Comparison of ENCODE assay signal across 14 cellular contexts in the genomic region with DNA sequence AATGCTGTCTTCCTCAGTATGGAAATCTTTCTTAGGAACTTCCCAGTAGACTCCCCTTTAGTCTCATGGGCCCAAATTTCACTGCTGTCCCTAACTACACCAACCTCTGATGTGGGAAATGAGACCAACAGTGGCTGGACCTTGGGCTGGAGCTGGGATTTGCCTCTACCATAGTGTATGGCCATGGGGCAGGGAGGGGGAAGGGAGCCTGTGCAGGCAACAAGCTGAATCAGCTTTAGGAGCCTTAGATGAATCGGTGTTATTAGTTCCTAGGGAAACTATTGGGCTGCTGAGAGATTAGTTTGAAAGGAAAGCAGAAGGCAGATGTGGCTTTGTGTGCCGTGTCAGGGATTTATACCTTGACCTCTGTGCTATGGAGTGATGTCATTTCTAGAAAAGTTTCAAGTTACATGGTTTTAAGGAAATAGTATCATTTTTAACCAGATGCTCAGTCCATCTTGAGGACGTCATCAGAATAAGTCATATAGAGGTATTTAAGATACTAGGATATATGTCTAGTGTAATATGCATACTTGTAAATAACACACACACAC. TPM values are rescaled to one million over a fixed set of nuclear protein-coding genes. Genes with fewer than 3 reads are reported as not detected.
DNase-seq lines count a peak whose midpoint lies in the region; ATAC-seq and TF ChIP-seq lines count a peak whose summit lies in the region.
"Had no signal": no experiment of that assay in that cellular context is flagged by ENCODE, and none has a peak within 500 bp of the region (broad histone marks: within the 10 kb centered on the region; RNA-seq: fewer than 3 reads in every experiment).

No MANE protein-coding gene starts in this region.

- H3K27me3 ChIP-seq in hepatocyte (no peaks in the 10 kb centered on the region), stomach (peaks cover 0 to 1% (median 0%) of the 10 kb centered on the region in 3 donors)
- H3K27me3 ChIP-seq: heart right ventricle, Peyer's patch had no signal

- no peaks in the 10 kb centered on the region for H3K27me3 Mint-ChIP-seq in WTC11 (ENCODE audit: low read depth)

- TF ChIP-seq CTCF in WTC11 (IDR thresholded peaks at IDR 0.05) (no peak), hepatocyte (IDR thresholded peaks at IDR 0.05; ENCODE audit: poor library complexity) (no peak), retinal pigment epithelial cell (conservative IDR thresholded peaks at IDR 0.05; ENCODE audit: low read depth, low read length) (no peak), stomach (IDR thresholded peaks at IDR 0.05) (no peak)

- WGBS in hepatocyte (ENCODE audit: low lambda C conversion rate, missing lambda C conversion rate), result 26% methylated on average over 3 of the region's 3 CpGs
- WGBS in stomach, 5 donors, result 32 to 60% (median 50%) methylated on average over 3 of the region's 3 CpGs

- no peak overlapping the region for H3K27ac Mint-ChIP-seq in WTC11

- no peak overlapping the region for H3K4me2 ChIP-seq in hepatocyte

- no peaks in the 10 kb centered on the region for H3K79me2 ChIP-seq in hepatocyte

- H3K9me2 ChIP-seq in hepatocyte (replicated peaks; ENCODE audit: insufficient read depth), result no peaks in the 10 kb centered on the region

- no peaks in the 10 kb centered on the region for H4K20me1 ChIP-seq in hepatocyte (ENCODE audit: insufficient read depth, poor library complexity, severe bottlenecking)

- H3K36me3 ChIP-seq in hepatocyte (replicated peaks; ENCODE audit: insufficient read depth, low read depth) (no peaks in the 10 kb centered on the region), stomach (no peaks in the 10 kb centered on the region)
- H3K36me3 ChIP-seq: heart right ventricle had no signal

- TF ChIP-seq EP300 in stomach (IDR thresholded peaks at IDR 0.05), result no peak

- no peaks in the 10 kb centered on the region for H3K36me3 Mint-ChIP-seq in WTC11

- 0 out of 2 replicates have a peak, but pooled peaks cover 11% of the 10 kb centered on the region for H3K9me3 Mint-ChIP-seq in WTC11

- H3K27ac ChIP-seq in hepatocyte (peak overlapping the region; percentile 33), stomach (no peak overlapping the region)

- POLR2A ChIA-PET in WTC11 (lab: Charles Lee), result interaction anchor here (0.6 kb wide), 1 partner anchor 287 kb away, joined by 4 read pairs; a partner anchor contains a TSS

- CTCF ChIA-PET in WTC11 (lab: Charles Lee), result interaction anchor here (0.6 to 3.9 kb wide), 14 partner anchors 15 to 319 kb away, joined by 3 to 46 read pairs (median 5); a partner anchor contains a TSS

- no peak for TF ChIP-seq POLR2A in stomach (IDR thresholded peaks at IDR 0.05)

- H3K4me1 Mint-ChIP-seq in WTC11, result peaks cover 5% of the 10 kb centered on the region; the same call in 1 of the 2 replicates

- no peak overlapping the region for H3K4me3 ChIP-seq in hepatocyte
- H3K4me3 ChIP-seq in retinal pigment epithelial cell (ENCODE audit: low read length), result no peak overlapping the region
- no peak overlapping the region for H3K4me3 ChIP-seq in stomach
- H3K4me3 ChIP-seq: heart right ventricle, Peyer's patch had no signal

- ATAC-seq in HG03175 (IDR thresholded peaks at IDR 0.05; ENCODE audit: unreplicated experiment) (peak; percentile 45), WTC11 (peak; percentile 52)

- DNase-seq in WTC11 (ENCODE audit: low spot score) (no peak), hepatocyte (ENCODE audit: low spot score) (peak; percentile 46), retinal pigment epithelial cell (ENCODE audit: low read depth) (peak; percentile 13), NCI-H526 treated with DMSO at 0.1 percent for 48 hours (lab: John Stamatoyannopoulos, UW) (no peak), stomach (no peak), NCI-H1694 (lab: John Stamatoyannopoulos, UW) (no peak)
- no peak for DNase-seq in activated naive CD4-positive, alpha-beta T cell treated with Interleukin-2 at 50 U/mL for 16 hours
- DNase-seq: activated CD8-positive, alpha-beta memory T cell treated with anti-CD3 and anti-CD28 coated beads for 24 hours; activated effector memory CD4-positive, alpha-beta T cell treated with anti-CD3 and anti-CD28 coated beads, Interleukin-2, amount 50 U/mL, for 16 hours; cortex of kidney had no signal

- H3K9me3 ChIP-seq in hepatocyte (ENCODE audit: low read depth) (no peaks in the 10 kb centered on the region), stomach (no peaks in the 10 kb centered on the region)
- H3K9me3 ChIP-seq: Caco-2, heart right ventricle, Peyer's patch had no signal

- H3K4me1 ChIP-seq in hepatocyte (ENCODE audit: insufficient read depth) (no peaks in the 10 kb centered on the region), stomach (peaks cover 0 to 5% (median 2%) of the 10 kb centered on the region in 4 donors)
- H3K4me1 ChIP-seq: Caco-2 had no signal

- H2AFZ ChIP-seq in hepatocyte, result no peak overlapping the region

- intact Hi-C loops in stomach (cut with DNase I; ENCODE audit: low total_unique reads), result loop anchor here (5.0 kb wide), 1 partner anchor 317 kb away; no protein-coding TSS in a partner anchor

- H3K4me3 Mint-ChIP-seq in WTC11, result no peak overlapping the region

TF ChIP-seq in WTC11, 78 proteins besides CTCF, POLR2A, EP300 and RAD21:
- TF ChIP-seq OVOL2 (CRISPR knock-in tag; IDR thresholded peaks at IDR 0.05; ENCODE audit: borderline replicate concordance), result no peak
- no peak for TF ChIP-seq IRF2 (CRISPR knock-in tag; IDR thresholded peaks at IDR 0.05; ENCODE audit: borderline replicate concordance, low read depth)
- TF ChIP-seq, protein P1, sequence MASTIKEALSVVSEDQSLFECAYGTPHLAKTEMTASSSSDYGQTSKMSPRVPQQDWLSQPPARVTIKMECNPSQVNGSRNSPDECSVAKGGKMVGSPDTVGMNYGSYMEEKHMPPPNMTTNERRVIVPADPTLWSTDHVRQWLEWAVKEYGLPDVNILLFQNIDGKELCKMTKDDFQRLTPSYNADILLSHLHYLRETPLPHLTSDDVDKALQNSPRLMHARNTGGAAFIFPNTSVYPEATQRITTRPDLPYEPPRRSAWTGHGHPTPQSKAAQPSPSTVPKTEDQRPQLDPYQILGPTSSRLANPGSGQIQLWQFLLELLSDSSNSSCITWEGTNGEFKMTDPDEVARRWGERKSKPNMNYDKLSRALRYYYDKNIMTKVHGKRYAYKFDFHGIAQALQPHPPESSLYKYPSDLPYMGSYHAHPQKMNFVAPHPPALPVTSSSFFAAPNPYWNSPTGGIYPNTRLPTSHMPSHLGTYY (CRISPR knock-in tag; IDR thresholded peaks at IDR 0.05), result no peak
- TF ChIP-seq, protein P2, sequence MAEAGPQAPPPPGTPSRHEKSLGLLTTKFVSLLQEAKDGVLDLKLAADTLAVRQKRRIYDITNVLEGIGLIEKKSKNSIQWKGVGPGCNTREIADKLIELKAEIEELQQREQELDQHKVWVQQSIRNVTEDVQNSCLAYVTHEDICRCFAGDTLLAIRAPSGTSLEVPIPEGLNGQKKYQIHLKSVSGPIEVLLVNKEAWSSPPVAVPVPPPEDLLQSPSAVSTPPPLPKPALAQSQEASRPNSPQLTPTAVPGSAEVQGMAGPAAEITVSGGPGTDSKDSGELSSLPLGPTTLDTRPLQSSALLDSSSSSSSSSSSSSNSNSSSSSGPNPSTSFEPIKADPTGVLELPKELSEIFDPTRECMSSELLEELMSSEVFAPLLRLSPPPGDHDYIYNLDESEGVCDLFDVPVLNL (CRISPR knock-in tag; IDR thresholded peaks at IDR 0.05; ENCODE audit: borderline replicate concordance, low read depth), result no peak
- TF ChIP-seq ZNF232 (CRISPR knock-in tag; IDR thresholded peaks at IDR 0.05), result no peak
- no peak for TF ChIP-seq FOXJ3 (CRISPR knock-in tag; IDR thresholded peaks at IDR 0.05; ENCODE audit: borderline replicate concordance)
- TF ChIP-seq ZNF263 (CRISPR knock-in tag; IDR thresholded peaks at IDR 0.05; ENCODE audit: low read depth), result no peak
- no peak for TF ChIP-seq NR2C2 (CRISPR knock-in tag; IDR thresholded peaks at IDR 0.05)
- TF ChIP-seq CBFB (CRISPR knock-in tag; IDR thresholded peaks at IDR 0.05; ENCODE audit: low read depth), result no peak
- TF ChIP-seq, protein P3, sequence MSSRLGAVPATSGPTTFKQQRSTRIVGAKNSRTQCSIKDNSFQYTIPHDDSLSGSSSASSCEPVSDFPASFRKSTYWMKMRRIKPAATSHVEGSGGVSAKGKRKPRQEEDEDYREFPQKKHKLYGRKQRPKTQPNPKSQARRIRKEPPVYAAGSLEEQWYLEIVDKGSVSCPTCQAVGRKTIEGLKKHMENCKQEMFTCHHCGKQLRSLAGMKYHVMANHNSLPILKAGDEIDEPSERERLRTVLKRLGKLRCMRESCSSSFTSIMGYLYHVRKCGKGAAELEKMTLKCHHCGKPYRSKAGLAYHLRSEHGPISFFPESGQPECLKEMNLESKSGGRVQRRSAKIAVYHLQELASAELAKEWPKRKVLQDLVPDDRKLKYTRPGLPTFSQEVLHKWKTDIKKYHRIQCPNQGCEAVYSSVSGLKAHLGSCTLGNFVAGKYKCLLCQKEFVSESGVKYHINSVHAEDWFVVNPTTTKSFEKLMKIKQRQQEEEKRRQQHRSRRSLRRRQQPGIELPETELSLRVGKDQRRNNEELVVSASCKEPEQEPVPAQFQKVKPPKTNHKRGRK (CRISPR knock-in tag; IDR thresholded peaks at IDR 0.05; ENCODE audit: borderline replicate concordance), result no peak
- no peak for TF ChIP-seq ESRRA (CRISPR knock-in tag; IDR thresholded peaks at IDR 0.05; ENCODE audit: borderline replicate concordance)
- TF ChIP-seq ZNF121 (CRISPR knock-in tag; IDR thresholded peaks at IDR 0.05), result no peak
- no peak for TF ChIP-seq NFATC4 (CRISPR knock-in tag; IDR thresholded peaks at IDR 0.05)

RNA-seq across cellular contexts. Expression of a gene that starts 19.6 kb away (rescaled TPM):
- total RNA-seq in WTC11 (2021) (14.8 to 20.1 TPM (median 17.3 TPM) in 3 replicates), hepatocyte (14.9 and 22.5 TPM in 2 replicates), stomach (10 to 100 TPM in 1 of 5 donors, 1 to 10 TPM in 3, not detected in 1; 1.8 to 29.7 (median 6.2) TPM)
- polyA plus RNA-seq in hepatocyte (1.8 and 4.5 TPM in 2 replicates), stomach (1 to 10 TPM; 1.0 to 1.5 (median 1.1) TPM)

Comparison
In these comparisons a context has a peak if more than half of its experiments do, and no peak if none do; other contexts are left out.
1. DNase-seq: peak in hepatocyte (single experiment) and retinal pigment epithelial cell (single experiment); none in WTC11 (single experiment), NCI-H526 treated with DMSO at 0.1 percent for 48 hours (single experiment), stomach (single experiment), NCI-H1694 (single experiment) and activated naive CD4-positive, alpha-beta T cell treated with Interleukin-2 at 50 U/mL for 16 hours (single experiment).